ENCODE assay signal across 24 cellular contexts in genomic region chr7:30241767-30242166, GRCh38. TPM values are rescaled to one million over a fixed set of nuclear protein-coding genes. Genes with fewer than 3 reads are reported as not detected.
DNase-seq lines count a peak whose midpoint lies in the region; ATAC-seq, FAIRE-seq and TF ChIP-seq lines count a peak whose summit lies in the region.
"Had no signal": no experiment of that assay in that cellular context is flagged by ENCODE, and none has a peak within 500 bp of the region (broad histone marks: within the 10 kb centered on the region; RNA-seq: fewer than 3 reads in every experiment).

No MANE protein-coding gene starts in this region.

- DNase-seq in RCC 7860 (ENCODE audit: low spot score), result peak; percentile 73
- DNase-seq in epithelial cell of esophagus (ENCODE audit: low read depth), result peak; percentile 92
- DNase-seq in NCI-H2171 (lab: John Stamatoyannopoulos, UW), result no peak
- no peak for DNase-seq in CD4-positive, alpha-beta memory T cell
- DNase-seq in SHP77 (lab: John Stamatoyannopoulos, UW), result no peak
- DNase-seq: activated CD4-positive, alpha-beta T cell treated with anti-CD3 and anti-CD28 coated beads for 4 hours; aorta; cerebellar nuclear complex; foreskin fibroblast; hippocampal formation; islet precursor cell; NCI-H1436 treated with DMSO at 0.1 percent for 48 hours; NCI-H526; Right ventricle myocardium superior; stimulated activated naive B cell treated with anti-CD40 and anti-IgM and Interleukin-4, amounts not matched to agents 10 μg/mL and 1 μg/mL and 100 μg/mL, for 72 hours; uterus had no signal

- H3K4me3 ChIP-seq in epithelial cell of esophagus (ENCODE audit: low read length), result no peak overlapping the region
- H3K4me3 ChIP-seq in CD4-positive, alpha-beta memory T cell (ENCODE audit: low read length in 2 of 2), result no peak overlapping the region
- H3K4me3 ChIP-seq: BLaER1 treated with 17β-estradiol and CSF1 and Interleukin-3, amounts not matched to agents 10 nM and 100 nM; smooth muscle cell; uterus had no signal

- no peak for TF ChIP-seq CTCF in epithelial cell of esophagus (IDR thresholded peaks at IDR 0.05; ENCODE audit: insufficient read depth, low read depth, low read length, missing control alignments)

- CTCF ChIA-PET in CD4-positive, alpha-beta memory T cell (lab: Charles Lee; ENCODE audit: partially characterized antibody), result interaction anchor here (0.7 kb wide), 1 partner anchor 15 kb away, joined by 3 read pairs; no protein-coding TSS in a partner anchor

- peaks cover 0 to 3% (median 0%) of the 10 kb centered on the region in 4 donors for H3K4me1 Mint-ChIP-seq in CD4-positive, alpha-beta memory T cell
- H3K4me1 Mint-ChIP-seq: activated naive CD4-positive, alpha-beta T cell treated with anti-CD3 and anti-CD28 coated beads, Interleukin-2, amount 50 U/mL, for 24 hours had no signal

- FAIRE-seq in RCC 7860 (lab: Jason Lieb, UNC), result no peak
- FAIRE-seq: TTC549 had no signal

- H3K27me3 ChIP-seq in CD4-positive, alpha-beta memory T cell (ENCODE audit: insufficient read depth, low read length), result no peaks in the 10 kb centered on the region
- H3K27me3 ChIP-seq: BLaER1 treated with 17β-estradiol and CSF1 and Interleukin-3, amounts not matched to agents 10 nM and 100 nM; uterus had no signal

- H3K36me3 Mint-ChIP-seq in CD4-positive, alpha-beta memory T cell, result peaks cover 0 to 4% of the 10 kb centered on the region in 2 donors
- H3K36me3 Mint-ChIP-seq: activated naive CD4-positive, alpha-beta T cell treated with anti-CD3 and anti-CD28 coated beads, Interleukin-2, amount 50 U/mL, for 24 hours had no signal

- H3K4me3 Mint-ChIP-seq in CD4-positive, alpha-beta memory T cell, result no peak overlapping the region
- H3K4me3 Mint-ChIP-seq: activated naive CD4-positive, alpha-beta T cell treated with anti-CD3 and anti-CD28 coated beads, Interleukin-2, amount 50 U/mL, for 24 hours; stimulated activated naive B cell treated with anti-CD40 and anti-IgM and Interleukin-4, amounts not matched to agents 10 μg/mL and 1 μg/mL and 100 μg/mL, for 72 hours had no signal

- H3K9me3 Mint-ChIP-seq in CD4-positive, alpha-beta memory T cell, result no peaks in the 10 kb centered on the region
- H3K9me3 Mint-ChIP-seq: activated naive CD4-positive, alpha-beta T cell treated with anti-CD3 and anti-CD28 coated beads, Interleukin-2, amount 50 U/mL, for 24 hours had no signal

- H3K36me3 ChIP-seq in CD4-positive, alpha-beta memory T cell (ENCODE audit: insufficient read depth, low read length), result no peaks in the 10 kb centered on the region
- H3K36me3 ChIP-seq: BLaER1 treated with 17β-estradiol and CSF1 and Interleukin-3, amounts not matched to agents 10 nM and 100 nM; uterus had no signal

- ATAC-seq in GM18498 (IDR thresholded peaks at IDR 0.05; ENCODE audit: unreplicated experiment) (peak; percentile 53), HG02870 (IDR thresholded peaks at IDR 0.05; ENCODE audit: unreplicated experiment) (peak; percentile 48)
- no peak for ATAC-seq in activated CD4-positive, CD25-positive, alpha-beta regulatory T cell treated with anti-CD3 and anti-CD28 coated beads, Interleukin-2, amount 50 U/mL, for 24 hours
- ATAC-seq: HCT116; stimulated activated naive B cell treated with anti-CD40 and anti-IgM and Interleukin-4, amounts not matched to agents 10 μg/mL and 1 μg/mL and 100 μg/mL, for 72 hours had no signal

- H3K27ac ChIP-seq in CD4-positive, alpha-beta memory T cell (ENCODE audit: low read depth, low read length), result no peak overlapping the region
- H3K27ac ChIP-seq: uterus had no signal

- POLR2A ChIA-PET in CD4-positive, alpha-beta memory T cell (lab: Charles Lee; ENCODE audit: partially characterized antibody), result no interaction called here

- H3K9me3 ChIP-seq in CD4-positive, alpha-beta memory T cell (ENCODE audit: control insufficient read depth in 1 of 2, low read length in 2 of 2), result no peaks in the 10 kb centered on the region
- H3K9me3 ChIP-seq: uterus had no signal

- no peak overlapping the region for H3K27ac Mint-ChIP-seq in CD4-positive, alpha-beta memory T cell
- H3K27ac Mint-ChIP-seq: activated naive CD4-positive, alpha-beta T cell treated with anti-CD3 and anti-CD28 coated beads, Interleukin-2, amount 50 U/mL, for 24 hours; stimulated activated naive B cell treated with anti-CD40 and anti-IgM and Interleukin-4, amounts not matched to agents 10 μg/mL and 1 μg/mL and 100 μg/mL, for 72 hours had no signal

- intact Hi-C loops in CD4-positive, alpha-beta memory T cell (cut with micrococcal nuclease), result no loop called here

- H3K27me3 Mint-ChIP-seq in CD4-positive, alpha-beta memory T cell, result peaks cover 11 to 14% of the 10 kb centered on the region in 2 donors

- no peaks in the 10 kb centered on the region for H3K4me1 ChIP-seq in CD4-positive, alpha-beta memory T cell (ENCODE audit: insufficient read depth, low read length)
- H3K4me1 ChIP-seq: uterus had no signal

RNA-seq across cellular contexts. Expression of gene ZNRF2, which starts 42.6 kb away (rescaled TPM):
- total RNA-seq in CD4-positive, alpha-beta memory T cell, result 10 to 100 TPM; 37.3 to 39.4 TPM
- polyA plus RNA-seq in CD4-positive, alpha-beta memory T cell, result 1 to 10 TPM in 1 of 2 donors, under 1 TPM in 1; 0.59 to 3.5 TPM

Comparison
In these comparisons a context has a peak if more than half of its experiments do, and no peak if none do; other contexts are left out.
1. ATAC-seq: peak in GM18498 (single experiment) and HG02870 (single experiment); none in activated CD4-positive, CD25-positive, alpha-beta regulatory T cell treated with anti-CD3 and anti-CD28 coated beads, Interleukin-2, amount 50 U/mL, for 24 hours (0 of 2).
2. DNase-seq: peak in RCC 7860 (single experiment) and epithelial cell of esophagus (single experiment); none in NCI-H2171 (single experiment), CD4-positive, alpha-beta memory T cell (0 of 5) and SHP77 (0 of 2).